In the genomic region with DNA sequence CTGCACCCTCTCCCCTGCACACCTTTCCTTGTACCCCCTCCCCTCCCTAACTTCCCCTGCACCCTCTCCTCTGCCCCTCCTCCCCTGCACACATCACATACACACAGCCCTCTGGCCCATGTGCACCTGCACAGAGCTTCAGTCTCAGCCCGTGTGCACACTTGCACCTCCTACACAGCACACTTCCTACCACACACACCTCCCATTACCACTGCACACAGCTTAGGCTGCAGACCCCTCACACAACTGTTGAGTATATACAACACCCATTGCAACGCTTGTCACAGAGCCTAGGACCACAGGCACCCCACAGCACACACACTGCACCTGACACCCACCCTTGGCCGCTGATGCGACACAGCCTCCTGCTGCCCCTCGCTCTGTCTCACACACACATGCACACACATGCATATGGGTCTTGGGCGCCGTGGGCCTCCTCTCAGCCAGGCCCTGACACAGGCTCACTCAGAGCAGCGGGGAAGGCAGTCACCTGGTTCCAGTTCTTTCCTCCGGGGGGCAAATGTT, we compare ENCODE assay signal across 8 cellular contexts. TPM values are rescaled to one million over a fixed set of nuclear protein-coding genes. Genes with fewer than 3 reads are reported as not detected.
DNase-seq lines count a peak whose midpoint lies in the region; ATAC-seq and TF ChIP-seq lines count a peak whose summit lies in the region.

No MANE protein-coding gene starts in this region.

- TF ChIP-seq CTCF in endothelial cell (IDR thresholded peaks at IDR 0.05; ENCODE audit: unreplicated experiment) (no peak), osteoblast (IDR thresholded peaks at IDR 0.05; ENCODE audit: extremely low read depth, low read depth, low read length) (no peak)

- peak overlapping the region; percentile 96 to 100 (median 99) for H3K4me2 ChIP-seq in BLaER1 treated with 17β-estradiol and CSF1 and Interleukin-3, amounts not matched to agents 10 nM and 100 nM
- H3K4me2 ChIP-seq in osteoblast (ENCODE audit: insufficient read depth, low read length) = no peak overlapping the region

- ATAC-seq in natural killer cell treated with Interleukin-12 subunit alpha and Interleukin-12 subunit beta and Interleukin-15 and Interleukin-18, amount 100 ng/mL, for 72 hours = peak in 1 of 2 donors; percentile 32
- ATAC-seq in GM18868 (IDR thresholded peaks at IDR 0.05; ENCODE audit: unreplicated experiment) = no peak
- ATAC-seq in GM19463 (IDR thresholded peaks at IDR 0.05; ENCODE audit: unreplicated experiment) = no peak

- peak overlapping the region; percentile 15 to 84 (median 73); a peak in 20 of 22 replicates for H3K9ac ChIP-seq in BLaER1 treated with 17β-estradiol and CSF1 and Interleukin-3, amounts not matched to agents 10 nM and 100 nM

- peak overlapping the region; percentile 59 to 81 (median 66) for H3K4me3 ChIP-seq in BLaER1 treated with 17β-estradiol and CSF1 and Interleukin-3, amounts not matched to agents 10 nM and 100 nM
- no peak overlapping the region for H3K4me3 ChIP-seq in osteoblast (ENCODE audit: insufficient read depth, low read length)

- H3K4me1 ChIP-seq in BLaER1 treated with 17β-estradiol and CSF1 and Interleukin-3, amounts not matched to agents 10 nM and 100 nM = peaks cover 33 to 60% (median 56%) of the 10 kb centered on the region in 10 experiments
- peaks cover 6% of the 10 kb centered on the region for H3K4me1 ChIP-seq in osteoblast (ENCODE audit: insufficient read depth, low read length)

- DNase-seq in endothelial cell (ENCODE audit: low spot score) (no peak), osteoblast (ENCODE audit: insufficient read length, low spot score, missing footprints) (no peak), D341Med (ENCODE audit: low spot score) (no peak)
- DNase-seq in natural killer cell treated with Interleukin-12 subunit alpha and Interleukin-12 subunit beta and Interleukin-15 and Interleukin-18, amount 100 ng/mL, for 72 hours (ENCODE audit: low spot score) = peak; percentile 56

- peaks cover 14% of the 10 kb centered on the region for H3K4me1 Mint-ChIP-seq in endothelial cell (ENCODE audit: unreplicated experiment)
- peaks cover 25 to 28% of the 10 kb centered on the region in 2 donors for H3K4me1 Mint-ChIP-seq in natural killer cell treated with Interleukin-12 subunit alpha and Interleukin-12 subunit beta and Interleukin-15 and Interleukin-18, amount 100 ng/mL, for 72 hours (ENCODE audit: low read depth in 2 of 2)

- no peaks in the 10 kb centered on the region for H3K79me2 ChIP-seq in osteoblast (ENCODE audit: insufficient read depth, low read length)

- peaks cover 12% of the 10 kb centered on the region for H3K27me3 Mint-ChIP-seq in endothelial cell (ENCODE audit: unreplicated experiment)
- no peaks in the 10 kb centered on the region for H3K27me3 Mint-ChIP-seq in natural killer cell treated with Interleukin-12 subunit alpha and Interleukin-12 subunit beta and Interleukin-15 and Interleukin-18, amount 100 ng/mL, for 72 hours

- peak overlapping the region; percentile 6 for H3K27ac Mint-ChIP-seq in endothelial cell (ENCODE audit: unreplicated experiment)
- H3K27ac Mint-ChIP-seq in natural killer cell treated with Interleukin-12 subunit alpha and Interleukin-12 subunit beta and Interleukin-15 and Interleukin-18, amount 100 ng/mL, for 72 hours = peak overlapping the region; percentile 75 to 86

- H3K9me3 ChIP-seq in BLaER1 treated with 17β-estradiol and CSF1 and Interleukin-3, amounts not matched to agents 10 nM and 100 nM (replicated peaks in 1 of 11) = no peaks in the 10 kb centered on the region
- no peaks in the 10 kb centered on the region for H3K9me3 ChIP-seq in KOPT-K1 (ENCODE audit: insufficient read depth, low read length, poor library complexity, severe bottlenecking)
- H3K9me3 ChIP-seq in osteoblast (ENCODE audit: low read depth, low read length) = no peaks in the 10 kb centered on the region

- no peaks in the 10 kb centered on the region for H3K36me3 ChIP-seq in BLaER1 treated with 17β-estradiol and CSF1 and Interleukin-3, amounts not matched to agents 10 nM and 100 nM
- H3K36me3 ChIP-seq in KOPT-K1 (ENCODE audit: insufficient read depth, low read length) (no peaks in the 10 kb centered on the region), osteoblast (ENCODE audit: insufficient read depth, low read length) (no peaks in the 10 kb centered on the region)

- peaks cover 0 to 15% (median 0%) of the 10 kb centered on the region in 11 experiments; a peak in 4 of 22 replicates for H4K20me1 ChIP-seq in BLaER1 treated with 17β-estradiol and CSF1 and Interleukin-3, amounts not matched to agents 10 nM and 100 nM
- H4K20me1 ChIP-seq in osteoblast (ENCODE audit: insufficient read depth, low read length) = no peaks in the 10 kb centered on the region

- H3K27me3 ChIP-seq in BLaER1 treated with 17β-estradiol and CSF1 and Interleukin-3, amounts not matched to agents 10 nM and 100 nM = peaks cover 0 to 10% (median 0%) of the 10 kb centered on the region in 11 experiments; a peak in 4 of 22 replicates
- H3K27me3 ChIP-seq in osteoblast (ENCODE audit: insufficient read depth, low read length) = peaks cover 13% of the 10 kb centered on the region

- H3K36me3 Mint-ChIP-seq in endothelial cell (ENCODE audit: low read depth, unreplicated experiment) = no peaks in the 10 kb centered on the region
- no peaks in the 10 kb centered on the region for H3K36me3 Mint-ChIP-seq in natural killer cell treated with Interleukin-12 subunit alpha and Interleukin-12 subunit beta and Interleukin-15 and Interleukin-18, amount 100 ng/mL, for 72 hours

- no peak overlapping the region for H2AFZ ChIP-seq in osteoblast (ENCODE audit: low read length)

- H3K9me3 Mint-ChIP-seq in endothelial cell (ENCODE audit: unreplicated experiment) = no peaks in the 10 kb centered on the region
- no peaks in the 10 kb centered on the region for H3K9me3 Mint-ChIP-seq in natural killer cell treated with Interleukin-12 subunit alpha and Interleukin-12 subunit beta and Interleukin-15 and Interleukin-18, amount 100 ng/mL, for 72 hours

- no peak overlapping the region for H3K4me3 Mint-ChIP-seq in endothelial cell (ENCODE audit: unreplicated experiment)
- peak overlapping the region; percentile 89 for H3K4me3 Mint-ChIP-seq in natural killer cell treated with Interleukin-12 subunit alpha and Interleukin-12 subunit beta and Interleukin-15 and Interleukin-18, amount 100 ng/mL, for 72 hours

- H3K27ac ChIP-seq in BLaER1 treated with 17β-estradiol and CSF1 and Interleukin-3, amounts not matched to agents 10 nM and 100 nM = peak overlapping the region in 9 of 11 experiments; percentile 48 to 85 (median 74); a peak in 18 of 22 replicates
- H3K27ac ChIP-seq in KOPT-K1 (ENCODE audit: low read depth, low read length, poor library complexity, severe bottlenecking) = peak overlapping the region; percentile 86
- no peak overlapping the region for H3K27ac ChIP-seq in osteoblast (ENCODE audit: low read depth, low read length)

RNA-seq across cellular contexts. Expression of a gene that starts 0.4 kb away (rescaled TPM):
- total RNA-seq in endothelial cell (ENCODE audit: unreplicated experiment) (18.7 TPM), osteoblast (10.9 and 14.5 TPM in 2 replicates)
- 10 to 100 TPM; 39.0 to 44.9 TPM for total RNA-seq in natural killer cell treated with Interleukin-12 subunit alpha and Interleukin-12 subunit beta and Interleukin-15 and Interleukin-18, amount 100 ng/mL, for 72 hours

RNA-seq across cellular contexts. Expression of a gene that starts 20.4 kb away (rescaled TPM):
- 0.49 TPM for total RNA-seq in endothelial cell (ENCODE audit: unreplicated experiment)
- not detected for total RNA-seq in natural killer cell treated with Interleukin-12 subunit alpha and Interleukin-12 subunit beta and Interleukin-15 and Interleukin-18, amount 100 ng/mL, for 72 hours
- 0.88 and 2.5 TPM in 2 replicates for total RNA-seq in osteoblast

RNA-seq across cellular contexts. Expression of a gene that starts 27.4 kb away (rescaled TPM):
- total RNA-seq in endothelial cell (ENCODE audit: unreplicated experiment) (0.41 TPM), osteoblast (under 0.01 TPM in 1 of 2 replicates, not detected in the other)
- total RNA-seq in natural killer cell treated with Interleukin-12 subunit alpha and Interleukin-12 subunit beta and Interleukin-15 and Interleukin-18, amount 100 ng/mL, for 72 hours = 1 to 10 TPM; 2.4 to 6.7 TPM

RNA-seq across cellular contexts. Expression of a gene that starts 35.7 kb away (rescaled TPM):
- total RNA-seq in endothelial cell (ENCODE audit: unreplicated experiment) = 46.4 TPM
- 10 to 100 TPM; 20.6 to 56.9 TPM for total RNA-seq in natural killer cell treated with Interleukin-12 subunit alpha and Interleukin-12 subunit beta and Interleukin-15 and Interleukin-18, amount 100 ng/mL, for 72 hours
- 33.0 and 36.2 TPM in 2 replicates for total RNA-seq in osteoblast

RNA-seq across cellular contexts. Expression of a gene that starts 45.1 kb away (rescaled TPM):
- total RNA-seq in endothelial cell (ENCODE audit: unreplicated experiment) (14.9 TPM), osteoblast (0.88 and 2.2 TPM in 2 replicates)
- under 1 TPM in 1 of 2 donors, not detected in 1; 0.50 TPM for total RNA-seq in natural killer cell treated with Interleukin-12 subunit alpha and Interleukin-12 subunit beta and Interleukin-15 and Interleukin-18, amount 100 ng/mL, for 72 hours
